In genomic region chr4:138629669-138630068, GRCh38 we compare ENCODE assay signal across 9 cellular contexts.
"Had no signal": no experiment of that assay in that cellular context is flagged by ENCODE, and none has a peak within 500 bp of the region (broad histone marks: within the 10 kb centered on the region; RNA-seq: fewer than 3 reads in every experiment).

No MANE protein-coding gene starts in this region.

- H3K27ac ChIP-seq: GM23248 had no signal

- H3K9me3 ChIP-seq: HAP-1 had no signal

- ATAC-seq: GM23338, HCT116 had no signal

- H3K36me3 ChIP-seq: HAP-1 had no signal

- H3K4me1 ChIP-seq: HAP-1 had no signal

- H3K4me3 ChIP-seq: GM23248, GM23338, HAP-1 had no signal

- DNase-seq: GM23248, GOT3, H7, H9, HCEC 1CT, HFFc6 had no signal
